Comparison of ENCODE assay signal across 14 cellular contexts in genomic region chr1:156356262-156356874, GRCh38. TPM values are rescaled to one million over a fixed set of nuclear protein-coding genes. Genes with fewer than 3 reads are reported as not detected.
A peak's percentile ranks its signal among the peaks of the same experiment; 100 is the strongest.
DNase-seq lines count a peak whose midpoint lies in the region; ATAC-seq and TF ChIP-seq lines count a peak whose summit lies in the region.
"Had no signal": no experiment of that assay in that cellular context is flagged by ENCODE, and none has a peak within 500 bp of the region (broad histone marks: within the 10 kb centered on the region; RNA-seq: fewer than 3 reads in every experiment).

No MANE protein-coding gene starts in this region.

- H3K79me2 ChIP-seq in DND-41 (ENCODE audit: insufficient read depth, low read length), result no peaks in the 10 kb centered on the region

- POLR2A ChIA-PET in AG04450 (lab: Yijun Ruan, JAX), result no interaction called here

- H3K9ac ChIP-seq in DND-41 (ENCODE audit: low read depth, low read length), result no peak overlapping the region

- no peaks in the 10 kb centered on the region for H3K36me3 Mint-ChIP-seq in activated T-cell treated with anti-CD3 and anti-CD28 coated beads, Interleukin-2, amount 50 U/mL, for 72 hours (ENCODE audit: insufficient read depth in 2 of 2)

- no peak overlapping the region for H3K4me3 ChIP-seq in AG04450 (ENCODE audit: low read depth, low read length)
- H3K4me3 ChIP-seq in DND-41 (ENCODE audit: low read depth in 1 of 2, low read length in 2 of 2), result no peak overlapping the region
- H3K4me3 ChIP-seq: lung had no signal

- H3K4me1 ChIP-seq in DND-41 (ENCODE audit: insufficient read depth, low read length), result peaks cover 7% of the 10 kb centered on the region; the same call in 1 of the 2 replicates

- no peaks in the 10 kb centered on the region for H3K36me3 ChIP-seq in DND-41 (ENCODE audit: insufficient read depth, low read length)

- H3K4me1 Mint-ChIP-seq in activated T-cell treated with anti-CD3 and anti-CD28 coated beads, Interleukin-2, amount 50 U/mL, for 72 hours (ENCODE audit: low read depth), result peaks cover 15% of the 10 kb centered on the region

- DNase-seq in AG04450 (ENCODE audit: low read depth, low spot score) (no peak), DND-41 (no peak), NCI-H1436 treated with DMSO at 0.1 percent for 48 hours (lab: John Stamatoyannopoulos, UW) (no peak), foreskin melanocyte (no peak)
- no peak for DNase-seq in activated T-cell treated with anti-CD3 and anti-CD28 coated beads, Interleukin-2, amount 50 U/mL, for 72 hours

- CTCF ChIA-PET in AG04450 (lab: Charles Lee), result interaction anchor here (1.1 kb wide), 1 partner anchor 89 kb away, joined by 6 read pairs; no protein-coding TSS in a partner anchor

- H3K27ac ChIP-seq in AG04450 (ENCODE audit: low read depth, low read length) (peak overlapping the region; percentile 11), DND-41 (ENCODE audit: low read length) (no peak overlapping the region)
- H3K27ac ChIP-seq: epithelial cell of prostate had no signal

- H3K9me3 ChIP-seq in AG04450 (ENCODE audit: control insufficient read depth, insufficient read depth, low read length), result no peaks in the 10 kb centered on the region; the same call in 1 of the 2 replicates
- no peaks in the 10 kb centered on the region for H3K9me3 ChIP-seq in DND-41 (ENCODE audit: insufficient read depth, low read length, severe bottlenecking)

- H4K20me1 ChIP-seq in DND-41 (ENCODE audit: insufficient read depth, low read length), result no peaks in the 10 kb centered on the region

- peaks cover 37% of the 10 kb centered on the region for H3K27me3 Mint-ChIP-seq in activated T-cell treated with anti-CD3 and anti-CD28 coated beads, Interleukin-2, amount 50 U/mL, for 72 hours (ENCODE audit: low read depth)

- peak overlapping the region in 1 of 2 donors; percentile 5 for H3K4me3 Mint-ChIP-seq in activated T-cell treated with anti-CD3 and anti-CD28 coated beads, Interleukin-2, amount 50 U/mL, for 72 hours
- H3K4me3 Mint-ChIP-seq: neural crest cell; T-helper 2 cell treated with Interferon-gamma antibody and Interleukin-4, amounts not matched to agents 5 μg/mL and 100 μg/mL, for 36 hours had no signal

- H2AFZ ChIP-seq in DND-41 (ENCODE audit: low read depth, low read length), result peak overlapping the region; percentile 51; the same call in 1 of the 2 replicates

- no peak for TF ChIP-seq CTCF in AG04450 (IDR thresholded peaks at IDR 0.05; ENCODE audit: low read depth, low read length)
- no peak for TF ChIP-seq CTCF in DND-41 (IDR thresholded peaks at IDR 0.05; ENCODE audit: borderline replicate concordance, extremely low read depth, low read length, poor library complexity, severe bottlenecking)

- H3K27me3 ChIP-seq in AG04450 (ENCODE audit: control insufficient read depth, insufficient read depth, low read length) (peaks cover 47% of the 10 kb centered on the region), DND-41 (ENCODE audit: insufficient read depth, low read length, poor library complexity) (peaks cover 24% of the 10 kb centered on the region)

- H3K4me2 ChIP-seq in DND-41 (ENCODE audit: insufficient read depth, low read length), result peak overlapping the region; percentile 52; the same call in 1 of the 2 replicates

- H3K9me3 Mint-ChIP-seq in activated T-cell treated with anti-CD3 and anti-CD28 coated beads, Interleukin-2, amount 50 U/mL, for 72 hours, result no peaks in the 10 kb centered on the region
- H3K9me3 Mint-ChIP-seq: neural crest cell; T-helper 2 cell treated with Interferon-gamma antibody and Interleukin-4, amounts not matched to agents 5 μg/mL and 100 μg/mL, for 36 hours had no signal

- H3K27ac Mint-ChIP-seq in activated T-cell treated with anti-CD3 and anti-CD28 coated beads, Interleukin-2, amount 50 U/mL, for 72 hours, result no peak overlapping the region
- H3K27ac Mint-ChIP-seq: T-helper 2 cell treated with Interferon-gamma antibody and Interleukin-4, amounts not matched to agents 5 μg/mL and 100 μg/mL, for 36 hours had no signal

- ATAC-seq in DND-41 (ENCODE audit: insufficient read depth, low read depth), result no peak
- ATAC-seq in activated T-cell treated with anti-CD3 and anti-CD28 coated beads, Interleukin-2, amount 50 U/mL, for 72 hours (replicated peaks in 1 of 2), result peak; percentile 63 to 69
- no peak for ATAC-seq in GM18870 (IDR thresholded peaks at IDR 0.05; ENCODE audit: unreplicated experiment)

RNA-seq across cellular contexts. Expression of gene RHBG, which starts 12.6 kb away (rescaled TPM):
- not detected in 2 replicates for polyA plus RNA-seq in AG04450 (2011; rRNA removed)
- polyA minus RNA-seq in AG04450 (2011; rRNA and poly(A)+ RNA removed), result not detected in 2 replicates
- total RNA-seq in activated T-cell treated with anti-CD3 and anti-CD28 coated beads, Interleukin-2, amount 50 U/mL, for 72 hours, result not detected
- total RNA-seq: activated CD8-positive, alpha-beta memory T cell treated with anti-CD3 and anti-CD28 coated beads for 36 hours; chondrocyte; neural crest cell; RPMI7951; subcutaneous adipose tissue had no signal
- polyA plus RNA-seq: lung had no signal

RNA-seq across cellular contexts. Expression of gene TSACC, which starts 18.0 kb away (rescaled TPM):
- polyA plus RNA-seq in AG04450 (2011; rRNA removed), result 0.27 and 0.48 TPM in 2 replicates
- polyA minus RNA-seq in AG04450 (2011; rRNA and poly(A)+ RNA removed), result not detected in 2 replicates
- total RNA-seq in activated T-cell treated with anti-CD3 and anti-CD28 coated beads, Interleukin-2, amount 50 U/mL, for 72 hours, result under 1 TPM in 1 of 2 donors, not detected in 1; 0.94 TPM
- total RNA-seq: chondrocyte, lung, RPMI7951, subcutaneous adipose tissue had no signal

RNA-seq across cellular contexts. Expression of gene CCT3, which starts 18.3 kb away (rescaled TPM):
- polyA plus RNA-seq in AG04450 (2011; rRNA removed), result 314 and 359 TPM in 2 replicates
- 292 and 314 TPM in 2 replicates for polyA minus RNA-seq in AG04450 (2011; rRNA and poly(A)+ RNA removed)
- total RNA-seq in activated T-cell treated with anti-CD3 and anti-CD28 coated beads, Interleukin-2, amount 50 U/mL, for 72 hours, result 100 to 1,000 TPM; 183 to 221 TPM

RNA-seq across cellular contexts. Expression of gene VHLL, which starts 57.3 kb away (rescaled TPM):
- not detected in 2 replicates for polyA plus RNA-seq in AG04450 (2011; rRNA removed)
- polyA minus RNA-seq in AG04450 (2011; rRNA and poly(A)+ RNA removed), result not detected in 2 replicates
- under 1 TPM; 0.65 to 0.91 TPM for total RNA-seq in activated T-cell treated with anti-CD3 and anti-CD28 coated beads, Interleukin-2, amount 50 U/mL, for 72 hours
- total RNA-seq: activated CD8-positive, alpha-beta memory T cell treated with anti-CD3 and anti-CD28 coated beads for 36 hours; chondrocyte; lung; RPMI7951; subcutaneous adipose tissue had no signal
- polyA plus RNA-seq: lung had no signal

Comparison
In these comparisons a context has a peak if more than half of its experiments do, and no peak if none do; other contexts are left out.
1. ATAC-seq: peak in activated T-cell treated with anti-CD3 and anti-CD28 coated beads, Interleukin-2, amount 50 U/mL, for 72 hours (2 of 2); none in DND-41 (single experiment) and GM18870 (single experiment).